Comparison of ENCODE assay signal across 1 cellular context in the genomic region with DNA sequence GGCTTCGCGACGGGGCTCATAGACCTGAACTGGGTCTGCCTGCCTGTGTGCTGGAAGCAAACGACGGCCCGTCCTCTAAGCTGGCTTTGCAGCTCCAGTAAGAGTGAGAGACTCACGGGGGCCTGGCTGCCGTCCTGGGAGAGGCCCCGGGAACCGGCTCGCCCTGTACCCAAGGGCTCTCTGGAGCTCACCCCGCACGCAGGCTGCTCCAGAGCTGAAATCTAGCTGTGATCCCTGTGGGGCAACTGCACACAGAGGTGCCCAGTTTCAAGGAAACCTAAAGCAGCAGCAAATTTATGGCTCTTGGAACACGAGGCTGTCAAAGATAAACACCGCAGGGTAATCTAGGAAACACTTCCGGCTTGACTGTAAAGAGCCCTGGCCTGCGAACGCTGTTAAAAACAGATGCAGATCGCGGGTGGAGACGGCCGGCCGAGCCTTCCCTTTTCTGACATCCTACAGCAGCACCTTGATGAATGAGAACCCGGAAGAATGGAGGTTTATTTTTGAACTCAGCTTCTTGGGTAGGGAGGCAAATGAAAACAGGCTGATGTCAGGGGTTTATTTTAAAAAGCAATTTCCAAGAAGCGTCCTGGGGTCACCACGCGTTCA.
TF ChIP-seq lines count a peak whose summit lies in the region.

No MANE protein-coding gene starts in this region.

TF ChIP-seq in K562, 482 proteins besides CTCF, POLR2A, EP300 and RAD21 (continued from another document and continues in another):
- TF ChIP-seq, protein P1, sequence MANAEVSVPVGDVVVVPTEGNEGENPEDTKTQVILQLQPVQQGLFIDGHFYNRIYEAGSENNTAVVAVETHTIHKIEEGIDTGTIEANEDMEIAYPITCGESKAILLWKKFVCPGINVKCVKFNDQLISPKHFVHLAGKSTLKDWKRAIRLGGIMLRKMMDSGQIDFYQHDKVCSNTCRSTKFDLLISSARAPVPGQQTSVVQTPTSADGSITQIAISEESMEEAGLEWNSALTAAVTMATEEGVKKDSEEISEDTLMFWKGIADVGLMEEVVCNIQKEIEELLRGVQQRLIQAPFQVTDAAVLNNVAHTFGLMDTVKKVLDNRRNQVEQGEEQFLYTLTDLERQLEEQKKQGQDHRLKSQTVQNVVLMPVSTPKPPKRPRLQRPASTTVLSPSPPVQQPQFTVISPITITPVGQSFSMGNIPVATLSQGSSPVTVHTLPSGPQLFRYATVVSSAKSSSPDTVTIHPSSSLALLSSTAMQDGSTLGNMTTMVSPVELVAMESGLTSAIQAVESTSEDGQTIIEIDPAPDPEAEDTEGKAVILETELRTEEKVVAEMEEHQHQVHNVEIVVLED (CRISPR knock-in tag; IDR thresholded peaks at IDR 0.05) = peak; percentile 12; the same call in 1 of the 2 replicates
- TF ChIP-seq YY1 (IDR thresholded peaks at IDR 0.05; ENCODE audit: borderline replicate concordance in 1 of 3, control insufficient read depth in 1 of 3, extremely low read depth in 1 of 3, insufficient read depth in 3 of 3, insufficient read length in 1 of 3, insufficient replicate concordance in 2 of 3, low read depth in 1 of 3, low read length in 2 of 3) (peak in 1 of 3 experiments; percentile 6), SMC3 (conservative IDR thresholded peaks at IDR 0.05; ENCODE audit: insufficient read depth, low read depth, low read length) (no peak), ZNF217 (CRISPR knock-in tag; IDR thresholded peaks at IDR 0.05) (no peak), RBM17 (IDR thresholded peaks at IDR 0.05; ENCODE audit: borderline replicate concordance, low read depth, low read length) (no peak), TGIF2 (CRISPR knock-in tag; IDR thresholded peaks at IDR 0.05) (no peak), PHB2 (IDR thresholded peaks at IDR 0.05; ENCODE audit: low read depth) (no peak), HNRNPK (IDR thresholded peaks at IDR 0.05; ENCODE audit: low read depth, low read length, poor library complexity, severe bottlenecking) (no peak), NCOA2 (IDR thresholded peaks at IDR 0.05; ENCODE audit: partially characterized antibody in 2 of 2) (no peak), CBX5 (IDR thresholded peaks at IDR 0.05; ENCODE audit: borderline replicate concordance, low read depth) (no peak), ZNF224 (CRISPR knock-in tag; IDR thresholded peaks at IDR 0.05) (no peak), DDX20 (tag; IDR thresholded peaks at IDR 0.05; ENCODE audit: low read depth) (no peak), RUNX1 (IDR thresholded peaks at IDR 0.05; ENCODE audit: low read depth) (0 out of 2 replicates have a peak, but pooled peaks have one; percentile 52), MTA1 (IDR thresholded peaks at IDR 0.05; ENCODE audit: borderline replicate concordance) (no peak), TCF7L2 (IDR thresholded peaks at IDR 0.05; ENCODE audit: low read depth, low read length) (no peak), SIN3B (IDR thresholded peaks at IDR 0.05; ENCODE audit: low read depth) (no peak), NFIC (IDR thresholded peaks at IDR 0.05) (peak; percentile 57), ZNF57 (CRISPR knock-in tag; IDR thresholded peaks at IDR 0.05) (no peak), MIER1 (IDR thresholded peaks at IDR 0.05; ENCODE audit: low read depth) (no peak), NFE2L1 (tag; IDR thresholded peaks at IDR 0.05; ENCODE audit: borderline replicate concordance, low read depth) (no peak), FOXJ2 (tag; IDR thresholded peaks at IDR 0.05) (no peak), ZNF316 (IDR thresholded peaks at IDR 0.05) (no peak), NR2C2 (CRISPR knock-in tag; IDR thresholded peaks at IDR 0.05) (no peak), NR2C2 (tag; IDR thresholded peaks at IDR 0.05) (peak; percentile 93), MYNN (IDR thresholded peaks at IDR 0.05) (peak; percentile 59; the same call in 1 of the 2 replicates), MYNN (CRISPR knock-in tag; IDR thresholded peaks at IDR 0.05) (no peak), CHD2 (IDR thresholded peaks at IDR 0.05; ENCODE audit: low read depth, low read length) (no peak), ELF4 (CRISPR knock-in tag; IDR thresholded peaks at IDR 0.05) (peak; percentile 88; the same call in 1 of the 2 replicates), ZNF445 (CRISPR knock-in tag; IDR thresholded peaks at IDR 0.05; ENCODE audit: low read depth) (no peak)
- TF ChIP-seq, protein P2, sequence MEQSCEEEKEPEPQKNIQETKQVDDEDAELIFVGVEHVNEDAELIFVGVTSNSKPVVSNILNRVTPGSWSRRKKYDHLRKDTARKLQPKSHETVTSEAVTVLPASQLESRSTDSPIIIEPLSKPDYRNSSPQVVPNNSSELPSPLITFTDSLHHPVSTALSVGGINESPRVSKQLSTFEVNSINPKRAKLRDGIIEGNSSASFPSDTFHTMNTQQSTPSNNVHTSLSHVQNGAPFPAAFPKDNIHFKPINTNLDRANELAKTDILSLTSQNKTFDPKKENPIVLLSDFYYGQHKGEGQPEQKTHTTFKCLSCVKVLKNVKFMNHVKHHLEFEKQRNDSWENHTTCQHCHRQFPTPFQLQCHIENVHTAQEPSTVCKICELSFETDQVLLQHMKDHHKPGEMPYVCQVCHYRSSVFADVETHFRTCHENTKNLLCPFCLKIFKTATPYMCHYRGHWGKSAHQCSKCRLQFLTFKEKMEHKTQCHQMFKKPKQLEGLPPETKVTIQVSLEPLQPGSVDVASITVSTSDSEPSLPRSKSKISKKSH (CRISPR knock-in tag; IDR thresholded peaks at IDR 0.05) = no peak
- TF ChIP-seq, protein P3, sequence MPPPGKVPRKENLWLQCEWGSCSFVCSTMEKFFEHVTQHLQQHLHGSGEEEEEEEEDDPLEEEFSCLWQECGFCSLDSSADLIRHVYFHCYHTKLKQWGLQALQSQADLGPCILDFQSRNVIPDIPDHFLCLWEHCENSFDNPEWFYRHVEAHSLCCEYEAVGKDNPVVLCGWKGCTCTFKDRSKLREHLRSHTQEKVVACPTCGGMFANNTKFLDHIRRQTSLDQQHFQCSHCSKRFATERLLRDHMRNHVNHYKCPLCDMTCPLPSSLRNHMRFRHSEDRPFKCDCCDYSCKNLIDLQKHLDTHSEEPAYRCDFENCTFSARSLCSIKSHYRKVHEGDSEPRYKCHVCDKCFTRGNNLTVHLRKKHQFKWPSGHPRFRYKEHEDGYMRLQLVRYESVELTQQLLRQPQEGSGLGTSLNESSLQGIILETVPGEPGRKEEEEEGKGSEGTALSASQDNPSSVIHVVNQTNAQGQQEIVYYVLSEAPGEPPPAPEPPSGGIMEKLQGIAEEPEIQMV (tag; conservative IDR thresholded peaks at IDR 0.05; ENCODE audit: low read depth) = no peak
- TF ChIP-seq, protein P4, sequence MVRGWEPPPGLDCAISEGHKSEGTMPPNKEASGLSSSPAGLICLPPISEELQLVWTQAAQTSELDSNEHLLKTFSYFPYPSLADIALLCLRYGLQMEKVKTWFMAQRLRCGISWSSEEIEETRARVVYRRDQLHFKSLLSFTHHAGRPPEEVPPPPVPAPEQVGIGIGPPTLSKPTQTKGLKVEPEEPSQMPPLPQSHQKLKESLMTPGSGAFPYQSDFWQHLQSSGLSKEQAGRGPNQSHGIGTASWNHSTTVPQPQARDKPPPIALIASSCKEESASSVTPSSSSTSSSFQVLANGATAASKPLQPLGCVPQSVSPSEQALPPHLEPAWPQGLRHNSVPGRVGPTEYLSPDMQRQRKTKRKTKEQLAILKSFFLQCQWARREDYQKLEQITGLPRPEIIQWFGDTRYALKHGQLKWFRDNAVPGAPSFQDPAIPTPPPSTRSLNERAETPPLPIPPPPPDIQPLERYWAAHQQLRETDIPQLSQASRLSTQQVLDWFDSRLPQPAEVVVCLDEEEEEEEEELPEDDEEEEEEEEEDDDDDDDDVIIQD (CRISPR knock-in tag; IDR thresholded peaks at IDR 0.05) = no peak
- TF ChIP-seq, protein P5, sequence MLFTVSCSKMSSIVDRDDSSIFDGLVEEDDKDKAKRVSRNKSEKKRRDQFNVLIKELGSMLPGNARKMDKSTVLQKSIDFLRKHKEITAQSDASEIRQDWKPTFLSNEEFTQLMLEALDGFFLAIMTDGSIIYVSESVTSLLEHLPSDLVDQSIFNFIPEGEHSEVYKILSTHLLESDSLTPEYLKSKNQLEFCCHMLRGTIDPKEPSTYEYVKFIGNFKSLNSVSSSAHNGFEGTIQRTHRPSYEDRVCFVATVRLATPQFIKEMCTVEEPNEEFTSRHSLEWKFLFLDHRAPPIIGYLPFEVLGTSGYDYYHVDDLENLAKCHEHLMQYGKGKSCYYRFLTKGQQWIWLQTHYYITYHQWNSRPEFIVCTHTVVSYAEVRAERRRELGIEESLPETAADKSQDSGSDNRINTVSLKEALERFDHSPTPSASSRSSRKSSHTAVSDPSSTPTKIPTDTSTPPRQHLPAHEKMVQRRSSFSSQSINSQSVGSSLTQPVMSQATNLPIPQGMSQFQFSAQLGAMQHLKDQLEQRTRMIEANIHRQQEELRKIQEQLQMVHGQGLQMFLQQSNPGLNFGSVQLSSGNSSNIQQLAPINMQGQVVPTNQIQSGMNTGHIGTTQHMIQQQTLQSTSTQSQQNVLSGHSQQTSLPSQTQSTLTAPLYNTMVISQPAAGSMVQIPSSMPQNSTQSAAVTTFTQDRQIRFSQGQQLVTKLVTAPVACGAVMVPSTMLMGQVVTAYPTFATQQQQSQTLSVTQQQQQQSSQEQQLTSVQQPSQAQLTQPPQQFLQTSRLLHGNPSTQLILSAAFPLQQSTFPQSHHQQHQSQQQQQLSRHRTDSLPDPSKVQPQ (CRISPR knock-in tag; IDR thresholded peaks at IDR 0.05; ENCODE audit: borderline replicate concordance) = no peak
- TF ChIP-seq, protein P6, sequence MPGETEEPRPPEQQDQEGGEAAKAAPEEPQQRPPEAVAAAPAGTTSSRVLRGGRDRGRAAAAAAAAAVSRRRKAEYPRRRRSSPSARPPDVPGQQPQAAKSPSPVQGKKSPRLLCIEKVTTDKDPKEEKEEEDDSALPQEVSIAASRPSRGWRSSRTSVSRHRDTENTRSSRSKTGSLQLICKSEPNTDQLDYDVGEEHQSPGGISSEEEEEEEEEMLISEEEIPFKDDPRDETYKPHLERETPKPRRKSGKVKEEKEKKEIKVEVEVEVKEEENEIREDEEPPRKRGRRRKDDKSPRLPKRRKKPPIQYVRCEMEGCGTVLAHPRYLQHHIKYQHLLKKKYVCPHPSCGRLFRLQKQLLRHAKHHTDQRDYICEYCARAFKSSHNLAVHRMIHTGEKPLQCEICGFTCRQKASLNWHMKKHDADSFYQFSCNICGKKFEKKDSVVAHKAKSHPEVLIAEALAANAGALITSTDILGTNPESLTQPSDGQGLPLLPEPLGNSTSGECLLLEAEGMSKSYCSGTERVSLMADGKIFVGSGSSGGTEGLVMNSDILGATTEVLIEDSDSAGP (CRISPR knock-in tag; IDR thresholded peaks at IDR 0.05) = no peak
- TF ChIP-seq, protein P7, sequence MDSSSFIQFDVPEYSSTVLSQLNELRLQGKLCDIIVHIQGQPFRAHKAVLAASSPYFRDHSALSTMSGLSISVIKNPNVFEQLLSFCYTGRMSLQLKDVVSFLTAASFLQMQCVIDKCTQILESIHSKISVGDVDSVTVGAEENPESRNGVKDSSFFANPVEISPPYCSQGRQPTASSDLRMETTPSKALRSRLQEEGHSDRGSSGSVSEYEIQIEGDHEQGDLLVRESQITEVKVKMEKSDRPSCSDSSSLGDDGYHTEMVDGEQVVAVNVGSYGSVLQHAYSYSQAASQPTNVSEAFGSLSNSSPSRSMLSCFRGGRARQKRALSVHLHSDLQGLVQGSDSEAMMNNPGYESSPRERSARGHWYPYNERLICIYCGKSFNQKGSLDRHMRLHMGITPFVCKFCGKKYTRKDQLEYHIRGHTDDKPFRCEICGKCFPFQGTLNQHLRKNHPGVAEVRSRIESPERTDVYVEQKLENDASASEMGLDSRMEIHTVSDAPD (CRISPR knock-in tag; IDR thresholded peaks at IDR 0.05) = no peak
- TF ChIP-seq, protein P8, sequence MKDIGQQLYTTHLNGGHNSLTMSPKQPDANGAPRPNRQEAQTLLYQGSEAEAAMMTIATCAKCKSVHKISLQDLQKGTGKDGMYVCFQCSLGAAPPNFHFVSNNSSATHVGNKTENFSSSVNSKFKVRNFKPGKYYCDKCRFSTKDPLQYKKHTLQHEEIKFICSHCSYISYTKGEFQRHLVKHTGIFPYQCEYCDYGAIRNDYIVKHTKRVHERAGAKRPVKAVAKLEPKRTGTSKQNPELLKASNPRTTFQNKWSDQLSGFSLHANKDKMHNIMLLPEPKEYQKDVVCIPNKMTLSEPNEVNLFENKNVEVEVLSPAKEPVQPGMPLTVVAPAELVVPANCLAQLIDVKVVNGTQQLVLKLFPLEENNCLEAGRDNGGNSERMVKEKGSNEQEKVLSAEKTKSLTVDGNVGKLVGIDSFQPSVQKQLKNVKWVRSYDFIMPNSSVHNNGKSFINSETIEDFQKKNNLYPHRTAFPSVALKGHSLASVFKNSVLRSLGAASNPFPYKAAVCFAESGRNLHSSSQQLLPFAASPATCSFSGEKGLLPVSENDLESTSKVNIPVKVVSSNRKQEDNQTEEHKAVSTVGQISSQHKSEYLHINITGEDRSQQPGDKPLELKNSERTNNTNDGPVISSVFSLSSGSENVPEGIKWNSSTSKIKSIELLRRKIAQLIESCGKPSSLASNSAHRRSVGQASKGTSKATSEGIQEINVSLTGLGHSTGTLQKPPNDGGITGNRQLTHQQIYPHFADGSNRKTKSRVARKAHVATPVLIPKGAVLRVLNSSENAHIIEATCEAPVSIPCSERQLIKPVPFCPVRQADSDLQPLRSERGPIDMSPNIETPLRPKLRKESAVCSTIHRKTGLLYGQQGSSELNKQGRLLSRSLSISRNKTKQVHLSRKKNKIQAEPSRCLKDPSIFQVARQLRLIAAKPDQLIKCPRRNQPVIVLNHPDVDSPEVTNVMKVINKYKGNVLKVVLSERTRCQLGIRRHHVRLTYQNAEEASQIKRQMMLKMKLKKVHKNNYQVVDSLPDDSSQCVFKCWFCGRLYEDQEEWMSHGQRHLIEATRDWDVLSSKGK (CRISPR knock-in tag; IDR thresholded peaks at IDR 0.05) = no peak
- TF ChIP-seq, protein P9, sequence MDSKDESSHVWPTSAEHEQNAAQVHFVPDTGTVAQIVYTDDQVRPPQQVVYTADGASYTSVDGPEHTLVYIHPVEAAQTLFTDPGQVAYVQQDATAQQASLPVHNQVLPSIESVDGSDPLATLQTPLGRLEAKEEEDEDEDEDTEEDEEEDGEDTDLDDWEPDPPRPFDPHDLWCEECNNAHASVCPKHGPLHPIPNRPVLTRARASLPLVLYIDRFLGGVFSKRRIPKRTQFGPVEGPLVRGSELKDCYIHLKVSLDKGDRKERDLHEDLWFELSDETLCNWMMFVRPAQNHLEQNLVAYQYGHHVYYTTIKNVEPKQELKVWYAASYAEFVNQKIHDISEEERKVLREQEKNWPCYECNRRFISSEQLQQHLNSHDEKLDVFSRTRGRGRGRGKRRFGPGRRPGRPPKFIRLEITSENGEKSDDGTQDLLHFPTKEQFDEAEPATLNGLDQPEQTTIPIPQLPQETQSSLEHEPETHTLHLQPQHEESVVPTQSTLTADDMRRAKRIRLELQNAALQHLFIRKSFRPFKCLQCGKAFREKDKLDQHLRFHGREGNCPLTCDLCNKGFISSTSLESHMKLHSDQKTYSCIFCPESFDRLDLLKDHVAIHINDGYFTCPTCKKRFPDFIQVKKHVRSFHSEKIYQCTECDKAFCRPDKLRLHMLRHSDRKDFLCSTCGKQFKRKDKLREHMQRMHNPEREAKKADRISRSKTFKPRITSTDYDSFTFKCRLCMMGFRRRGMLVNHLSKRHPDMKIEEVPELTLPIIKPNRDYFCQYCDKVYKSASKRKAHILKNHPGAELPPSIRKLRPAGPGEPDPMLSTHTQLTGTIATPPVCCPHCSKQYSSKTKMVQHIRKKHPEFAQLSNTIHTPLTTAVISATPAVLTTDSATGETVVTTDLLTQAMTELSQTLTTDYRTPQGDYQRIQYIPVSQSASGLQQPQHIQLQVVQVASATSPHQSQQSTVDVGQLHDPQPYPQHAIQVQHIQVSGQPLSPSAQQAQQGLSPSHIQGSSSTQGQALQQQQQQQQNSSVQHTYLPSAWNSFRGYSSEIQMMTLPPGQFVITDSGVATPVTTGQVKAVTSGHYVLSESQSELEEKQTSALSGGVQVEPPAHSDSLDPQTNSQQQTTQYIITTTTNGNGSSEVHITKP (IDR thresholded peaks at IDR 0.05; ENCODE audit: partially characterized antibody) = peak; percentile 42
